ENCODE assay signal across 18 cellular contexts in genomic region chr3:179292440-179292839, GRCh38. TPM values are rescaled to one million over a fixed set of nuclear protein-coding genes. Genes with fewer than 3 reads are reported as not detected.
DNase-seq lines count a peak whose midpoint lies in the region; ATAC-seq and TF ChIP-seq lines count a peak whose summit lies in the region.
"Had no signal": no experiment of that assay in that cellular context is flagged by ENCODE, and none has a peak within 500 bp of the region (broad histone marks: within the 10 kb centered on the region; RNA-seq: fewer than 3 reads in every experiment).

No MANE protein-coding gene starts in this region.

- intact Hi-C loops in posterior vena cava (cut with DNase I) (loop anchor here in 1 of 2 donors (10.0 kb wide), 1 partner anchor 888 kb away; no protein-coding TSS in a partner anchor), psoas muscle (cut with DNase I) (no loop called here), left ventricle myocardium inferior (cut with micrococcal nuclease) (no loop called here)

- H3K27me3 ChIP-seq in psoas muscle (ENCODE audit: insufficient read depth in 3 of 3, low read length in 2 of 3) (peaks cover 0 to 3% (median 0%) of the 10 kb centered on the region in 3 donors), left ventricle myocardium inferior (ENCODE audit: low read depth) (no peaks in the 10 kb centered on the region)

- TF ChIP-seq CTCF in fibroblast of pulmonary artery (IDR thresholded peaks at IDR 0.05; ENCODE audit: low read length, missing control alignments) (no peak), mesothelial cell of epicardium (IDR thresholded peaks at IDR 0.05; ENCODE audit: unreplicated experiment) (no peak), psoas muscle (IDR thresholded peaks at IDR 0.05) (no peak), left ventricle myocardium inferior (IDR thresholded peaks at IDR 0.05; ENCODE audit: borderline replicate concordance) (no peak)

- peaks cover 21% of the 10 kb centered on the region for H3K4me1 Mint-ChIP-seq in mesothelial cell of epicardium
- H3K4me1 Mint-ChIP-seq: B cell; CD4-positive, alpha-beta memory T cell had no signal

- H3K4me3 ChIP-seq in fibroblast of pulmonary artery (replicated peaks; ENCODE audit: low read depth, low read length) (no peak overlapping the region), psoas muscle (no peak overlapping the region), left ventricle myocardium inferior (no peak overlapping the region)
- H3K4me3 ChIP-seq: K562 had no signal

- no peaks in the 10 kb centered on the region for H3K9me3 ChIP-seq in psoas muscle
- H3K9me3 ChIP-seq in left ventricle myocardium inferior (replicated peaks) = no peaks in the 10 kb centered on the region

- ATAC-seq in psoas muscle (no peak), GM21576 (IDR thresholded peaks at IDR 0.05; ENCODE audit: unreplicated experiment) (no peak)
- ATAC-seq: HCT116, K562, Panc1 had no signal

- H3K27ac ChIP-seq in psoas muscle (no peak overlapping the region), left ventricle myocardium inferior (replicated peaks) (no peak overlapping the region)

- no peaks in the 10 kb centered on the region for H3K36me3 ChIP-seq in psoas muscle (ENCODE audit: insufficient read depth in 1 of 2, low read depth in 1 of 2)
- no peaks in the 10 kb centered on the region for H3K36me3 ChIP-seq in left ventricle myocardium inferior

- WGBS in psoas muscle, 3 donors = 53 to 77% (median 73%) methylated on average over 2 of the region's 2 CpGs

- no peak overlapping the region for H3K4me3 Mint-ChIP-seq in mesothelial cell of epicardium
- H3K4me3 Mint-ChIP-seq: B cell; CD4-positive, alpha-beta memory T cell had no signal

- H3K27me3 Mint-ChIP-seq in mesothelial cell of epicardium (ENCODE audit: low read depth) = peaks cover 2% of the 10 kb centered on the region

- peak; percentile 22 for DNase-seq in EL
- peak; percentile 72 for DNase-seq in NCI-H69 (lab: John Stamatoyannopoulos, UW)
- DNase-seq in fibroblast of pulmonary artery (ENCODE audit: low read depth) = peak; percentile 24
- DNase-seq in mesothelial cell of epicardium (ENCODE audit: low spot score in 2 of 2, unreplicated experiment in 2 of 2) = no peak
- no peak for DNase-seq in posterior vena cava (ENCODE audit: low spot score)
- no peak for DNase-seq in psoas muscle
- no peak for DNase-seq in left ventricle myocardium inferior
- DNase-seq: CD4-positive, alpha-beta memory T cell; DMS79 treated with DMSO at 0.1 percent for 48 hours; NCI-H1436 treated with DMSO at 0.1 percent for 48 hours; NCI-H345; NCI-H526 treated with DMSO at 0.1 percent for 48 hours; SIG-M5 had no signal

- H3K36me3 Mint-ChIP-seq in mesothelial cell of epicardium = no peaks in the 10 kb centered on the region
- H3K36me3 Mint-ChIP-seq: CD4-positive, alpha-beta memory T cell had no signal

- peaks cover 4% of the 10 kb centered on the region for H3K9me3 Mint-ChIP-seq in mesothelial cell of epicardium

- peak overlapping the region; percentile 83 for H3K27ac Mint-ChIP-seq in mesothelial cell of epicardium
- H3K27ac Mint-ChIP-seq: B cell had no signal

- H3K4me1 ChIP-seq in psoas muscle (no peaks in the 10 kb centered on the region), left ventricle myocardium inferior (no peaks in the 10 kb centered on the region)

RNA-seq across cellular contexts. Expression of gene ZNF639, which starts 30.4 kb away (rescaled TPM):
- total RNA-seq in mesothelial cell of epicardium (38.8 to 40.6 TPM (median 40.2 TPM) in 3 replicates), posterior vena cava (10 to 100 TPM; 31.6 to 40.9 TPM), psoas muscle (10 to 100 TPM; 22.9 to 30.7 (median 27.9) TPM), left ventricle myocardium inferior (28.8 TPM)
- 10 to 100 TPM; 16.2 to 45.4 (median 25.8) TPM for polyA plus RNA-seq in psoas muscle

RNA-seq across cellular contexts. Expression of gene KCNMB3, which starts 41.5 kb away (rescaled TPM):
- total RNA-seq in mesothelial cell of epicardium (4.1 to 5.2 TPM (median 4.9 TPM) in 3 replicates), posterior vena cava (1 to 10 TPM; 2.7 to 3.1 TPM), psoas muscle (1 to 10 TPM in 1 of 4 donors, under 1 TPM in 3; 0.44 to 1.6 (median 0.62) TPM), left ventricle myocardium inferior (0.96 TPM)
- polyA plus RNA-seq in psoas muscle = under 1 TPM; 0.65 to 0.85 (median 0.72) TPM

RNA-seq across cellular contexts. Expression of gene MFN1, which starts 55.1 kb away (rescaled TPM):
- total RNA-seq in mesothelial cell of epicardium (61.0 to 65.5 TPM (median 64.7 TPM) in 3 replicates), posterior vena cava (10 to 100 TPM; 45.1 to 51.2 TPM), psoas muscle (10 to 100 TPM; 23.8 to 42.9 (median 36.3) TPM), left ventricle myocardium inferior (74.2 TPM)
- polyA plus RNA-seq in psoas muscle = 10 to 100 TPM; 14.6 to 34.5 (median 18.9) TPM

Comparison
In these comparisons a context has a peak if more than half of its experiments do, and no peak if none do; other contexts are left out.
1. DNase-seq: peak in EL (single experiment), NCI-H69 (single experiment) and fibroblast of pulmonary artery (single experiment); none in mesothelial cell of epicardium (0 of 2), posterior vena cava (single experiment), psoas muscle (0 of 2) and left ventricle myocardium inferior (single experiment).